Comparison of ENCODE assay signal across 9 cellular contexts in genomic region chr3:99901200-99901926, GRCh38.
DNase-seq lines count a peak whose midpoint lies in the region; ATAC-seq and TF ChIP-seq lines count a peak whose summit lies in the region.
"Had no signal": no experiment of that assay in that cellular context is flagged by ENCODE, and none has a peak within 500 bp of the region (broad histone marks: within the 10 kb centered on the region; RNA-seq: fewer than 3 reads in every experiment).

No MANE protein-coding gene starts in this region.

- no peaks in the 10 kb centered on the region for H3K27me3 Mint-ChIP-seq in type B pancreatic cell
- no peaks in the 10 kb centered on the region for H3K27me3 Mint-ChIP-seq in activated T-cell treated with anti-CD3 and anti-CD28 coated beads, Interleukin-2, amount 50 U/mL, for 4 hours (ENCODE audit: low read depth)
- H3K27me3 Mint-ChIP-seq in activated T-helper 2 cell treated with anti-CD3 and anti-CD28 coated beads, Interferon-gamma antibody, Interleukin-2, Interleukin-4, amounts not matched to agents 10 μg/mL and 5 μg/mL and 100 μg/mL, durations not matched to agents 14 hours and 24 hours and 36 hours (ENCODE audit: low read depth): no peaks in the 10 kb centered on the region

- intact Hi-C loops in activated T-helper 2 cell treated with anti-CD3 and anti-CD28 coated beads, Interferon-gamma antibody, Interleukin-2, Interleukin-4, amounts not matched to agents 10 μg/mL and 5 μg/mL and 100 μg/mL, durations not matched to agents 14 hours and 24 hours and 36 hours (cut with micrococcal nuclease): no loop called here

- DNase-seq in NCI-H1694 treated with DMSO at 0.1 percent for 48 hours (lab: John Stamatoyannopoulos, UW) (peak; percentile 5), NCI-H1694 (lab: John Stamatoyannopoulos, UW) (no peak), right atrium auricular region (ENCODE audit: low spot score) (no peak), type B pancreatic cell (ENCODE audit: extremely low spot score, unreplicated experiment) (no peak), 8988T (no peak)
- no peak for DNase-seq in activated T-cell treated with anti-CD3 and anti-CD28 coated beads, Interleukin-2, amount 50 U/mL, for 4 hours
- DNase-seq in activated T-helper 2 cell treated with anti-CD3 and anti-CD28 coated beads, Interferon-gamma antibody, Interleukin-2, Interleukin-4, amounts not matched to agents 10 μg/mL and 5 μg/mL and 100 μg/mL, durations not matched to agents 14 hours and 24 hours and 36 hours (ENCODE audit: low spot score): no peak

- TF ChIP-seq CTCF in VCaP (conservative IDR thresholded peaks at IDR 0.05) (no peak), right atrium auricular region (IDR thresholded peaks at IDR 0.05) (no peak), type B pancreatic cell (conservative IDR thresholded peaks at IDR 0.05) (no peak)

- H3K9me3 Mint-ChIP-seq in type B pancreatic cell: peaks cover 6% of the 10 kb centered on the region
- no peaks in the 10 kb centered on the region for H3K9me3 Mint-ChIP-seq in activated T-cell treated with anti-CD3 and anti-CD28 coated beads, Interleukin-2, amount 50 U/mL, for 4 hours
- no peaks in the 10 kb centered on the region for H3K9me3 Mint-ChIP-seq in activated T-helper 2 cell treated with anti-CD3 and anti-CD28 coated beads, Interferon-gamma antibody, Interleukin-2, Interleukin-4, amounts not matched to agents 10 μg/mL and 5 μg/mL and 100 μg/mL, durations not matched to agents 14 hours and 24 hours and 36 hours

- no peaks in the 10 kb centered on the region for H3K9me3 ChIP-seq in right atrium auricular region
- H3K9me3 ChIP-seq: BLaER1 had no signal

- H3K4me3 ChIP-seq in right atrium auricular region: no peak overlapping the region
- H3K4me3 ChIP-seq: BLaER1 had no signal

- H3K36me3 ChIP-seq in right atrium auricular region: no peaks in the 10 kb centered on the region
- H3K36me3 ChIP-seq: BLaER1 had no signal

- peaks cover 21% of the 10 kb centered on the region for H3K4me1 Mint-ChIP-seq in type B pancreatic cell (ENCODE audit: unreplicated experiment)
- peaks cover 6% of the 10 kb centered on the region for H3K4me1 Mint-ChIP-seq in activated T-cell treated with anti-CD3 and anti-CD28 coated beads, Interleukin-2, amount 50 U/mL, for 4 hours (ENCODE audit: low read depth)
- H3K4me1 Mint-ChIP-seq in activated T-helper 2 cell treated with anti-CD3 and anti-CD28 coated beads, Interferon-gamma antibody, Interleukin-2, Interleukin-4, amounts not matched to agents 10 μg/mL and 5 μg/mL and 100 μg/mL, durations not matched to agents 14 hours and 24 hours and 36 hours (ENCODE audit: low read depth): peaks cover 32% of the 10 kb centered on the region

- H3K4me1 ChIP-seq in right atrium auricular region: peaks cover 0 to 21% of the 10 kb centered on the region in 2 donors

- peak overlapping the region; percentile 46 for H3K4me3 Mint-ChIP-seq in type B pancreatic cell
- H3K4me3 Mint-ChIP-seq in activated T-cell treated with anti-CD3 and anti-CD28 coated beads, Interleukin-2, amount 50 U/mL, for 4 hours: no peak overlapping the region
- no peak overlapping the region for H3K4me3 Mint-ChIP-seq in activated T-helper 2 cell treated with anti-CD3 and anti-CD28 coated beads, Interferon-gamma antibody, Interleukin-2, Interleukin-4, amounts not matched to agents 10 μg/mL and 5 μg/mL and 100 μg/mL, durations not matched to agents 14 hours and 24 hours and 36 hours (ENCODE audit: low read depth)

- peaks cover 7% of the 10 kb centered on the region for H3K36me3 Mint-ChIP-seq in type B pancreatic cell
- H3K36me3 Mint-ChIP-seq in activated T-cell treated with anti-CD3 and anti-CD28 coated beads, Interleukin-2, amount 50 U/mL, for 4 hours (ENCODE audit: insufficient read depth): no peaks in the 10 kb centered on the region
- peaks cover 5% of the 10 kb centered on the region for H3K36me3 Mint-ChIP-seq in activated T-helper 2 cell treated with anti-CD3 and anti-CD28 coated beads, Interferon-gamma antibody, Interleukin-2, Interleukin-4, amounts not matched to agents 10 μg/mL and 5 μg/mL and 100 μg/mL, durations not matched to agents 14 hours and 24 hours and 36 hours (ENCODE audit: low read depth)

- H3K27ac ChIP-seq in VCaP: peak overlapping the region; percentile 35; the same call in 1 of the 2 replicates
- peak overlapping the region; percentile 38 to 43 for H3K27ac ChIP-seq in right atrium auricular region
- H3K27ac ChIP-seq: BLaER1 had no signal

- H3K27ac Mint-ChIP-seq in type B pancreatic cell: peak overlapping the region; percentile 29
- no peak overlapping the region for H3K27ac Mint-ChIP-seq in activated T-helper 2 cell treated with anti-CD3 and anti-CD28 coated beads, Interferon-gamma antibody, Interleukin-2, Interleukin-4, amounts not matched to agents 10 μg/mL and 5 μg/mL and 100 μg/mL, durations not matched to agents 14 hours and 24 hours and 36 hours

- no peaks in the 10 kb centered on the region for H3K27me3 ChIP-seq in right atrium auricular region
- H3K27me3 ChIP-seq: BLaER1 had no signal

- no peak for ATAC-seq in activated T-cell treated with anti-CD3 and anti-CD28 coated beads, Interleukin-2, amount 50 U/mL, for 4 hours
